1 cellular context compared by ENCODE assay signal in the genomic region with DNA sequence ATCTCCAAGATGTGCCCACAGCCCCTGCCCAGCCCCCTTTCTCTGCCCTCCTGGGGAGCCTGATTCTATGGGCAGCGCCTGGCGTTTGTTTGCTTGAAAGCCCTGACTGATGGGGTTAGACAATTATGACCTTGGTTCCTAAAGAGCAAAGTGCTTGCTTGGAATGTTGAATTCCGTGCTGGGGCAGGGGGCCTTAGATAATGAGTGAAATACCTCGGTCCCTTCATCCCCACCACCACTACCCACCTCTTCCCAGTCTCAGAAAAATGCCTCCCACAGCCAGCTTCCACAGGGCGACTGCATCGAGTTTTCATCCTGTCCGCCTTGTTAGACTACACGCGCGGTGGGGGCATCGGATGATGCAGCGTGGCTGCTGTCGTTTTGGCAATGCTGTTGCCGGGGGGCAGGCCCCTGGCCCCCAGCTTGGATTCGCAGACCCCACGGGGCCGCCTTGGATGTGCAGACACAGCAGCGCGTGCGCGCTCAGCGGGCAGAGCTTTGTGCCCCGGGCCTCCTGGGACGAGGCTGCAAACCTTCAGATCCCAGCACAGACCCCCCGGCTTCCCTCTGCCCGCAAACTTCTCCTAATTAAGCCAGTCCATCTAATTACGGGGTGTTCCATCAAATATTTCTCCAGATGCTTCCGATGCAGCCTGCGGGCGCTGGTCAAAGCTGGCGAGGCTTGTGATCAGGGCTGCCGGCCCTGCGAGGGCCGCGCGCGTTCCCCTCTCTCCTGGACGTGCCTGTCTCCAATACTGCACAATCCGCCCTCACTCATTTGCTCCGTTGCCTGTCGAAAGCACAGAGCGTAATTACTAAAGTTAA.
TF ChIP-seq lines count a peak whose summit lies in the region.

No MANE protein-coding gene starts in this region.

TF ChIP-seq in WTC11, 78 proteins besides CTCF, POLR2A, EP300 and RAD21 (continued from another document):
- TF ChIP-seq, protein P1, sequence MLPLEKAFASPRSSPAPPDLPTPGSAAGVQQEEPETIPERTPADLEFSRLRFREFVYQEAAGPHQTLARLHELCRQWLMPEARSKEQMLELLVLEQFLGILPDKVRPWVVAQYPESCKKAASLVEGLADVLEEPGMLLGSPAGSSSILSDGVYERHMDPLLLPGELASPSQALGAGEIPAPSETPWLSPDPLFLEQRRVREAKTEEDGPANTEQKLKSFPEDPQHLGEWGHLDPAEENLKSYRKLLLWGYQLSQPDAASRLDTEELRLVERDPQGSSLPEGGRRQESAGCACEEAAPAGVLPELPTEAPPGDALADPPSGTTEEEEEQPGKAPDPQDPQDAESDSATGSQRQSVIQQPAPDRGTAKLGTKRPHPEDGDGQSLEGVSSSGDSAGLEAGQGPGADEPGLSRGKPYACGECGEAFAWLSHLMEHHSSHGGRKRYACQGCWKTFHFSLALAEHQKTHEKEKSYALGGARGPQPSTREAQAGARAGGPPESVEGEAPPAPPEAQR (CRISPR knock-in tag; IDR thresholded peaks at IDR 0.05): no peak
- no peak for TF ChIP-seq ZNF317 (CRISPR knock-in tag; IDR thresholded peaks at IDR 0.05; ENCODE audit: borderline replicate concordance, low read depth)
- TF ChIP-seq TCF7 (CRISPR knock-in tag; IDR thresholded peaks at IDR 0.05; ENCODE audit: low read depth): no peak
- TF ChIP-seq, protein P2, sequence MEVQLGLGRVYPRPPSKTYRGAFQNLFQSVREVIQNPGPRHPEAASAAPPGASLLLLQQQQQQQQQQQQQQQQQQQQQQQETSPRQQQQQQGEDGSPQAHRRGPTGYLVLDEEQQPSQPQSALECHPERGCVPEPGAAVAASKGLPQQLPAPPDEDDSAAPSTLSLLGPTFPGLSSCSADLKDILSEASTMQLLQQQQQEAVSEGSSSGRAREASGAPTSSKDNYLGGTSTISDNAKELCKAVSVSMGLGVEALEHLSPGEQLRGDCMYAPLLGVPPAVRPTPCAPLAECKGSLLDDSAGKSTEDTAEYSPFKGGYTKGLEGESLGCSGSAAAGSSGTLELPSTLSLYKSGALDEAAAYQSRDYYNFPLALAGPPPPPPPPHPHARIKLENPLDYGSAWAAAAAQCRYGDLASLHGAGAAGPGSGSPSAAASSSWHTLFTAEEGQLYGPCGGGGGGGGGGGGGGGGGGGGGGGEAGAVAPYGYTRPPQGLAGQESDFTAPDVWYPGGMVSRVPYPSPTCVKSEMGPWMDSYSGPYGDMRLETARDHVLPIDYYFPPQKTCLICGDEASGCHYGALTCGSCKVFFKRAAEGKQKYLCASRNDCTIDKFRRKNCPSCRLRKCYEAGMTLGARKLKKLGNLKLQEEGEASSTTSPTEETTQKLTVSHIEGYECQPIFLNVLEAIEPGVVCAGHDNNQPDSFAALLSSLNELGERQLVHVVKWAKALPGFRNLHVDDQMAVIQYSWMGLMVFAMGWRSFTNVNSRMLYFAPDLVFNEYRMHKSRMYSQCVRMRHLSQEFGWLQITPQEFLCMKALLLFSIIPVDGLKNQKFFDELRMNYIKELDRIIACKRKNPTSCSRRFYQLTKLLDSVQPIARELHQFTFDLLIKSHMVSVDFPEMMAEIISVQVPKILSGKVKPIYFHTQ (CRISPR knock-in tag; IDR thresholded peaks at IDR 0.05): no peak
- no peak for TF ChIP-seq RORB (CRISPR knock-in tag; IDR thresholded peaks at IDR 0.05)
- TF ChIP-seq, protein P3, sequence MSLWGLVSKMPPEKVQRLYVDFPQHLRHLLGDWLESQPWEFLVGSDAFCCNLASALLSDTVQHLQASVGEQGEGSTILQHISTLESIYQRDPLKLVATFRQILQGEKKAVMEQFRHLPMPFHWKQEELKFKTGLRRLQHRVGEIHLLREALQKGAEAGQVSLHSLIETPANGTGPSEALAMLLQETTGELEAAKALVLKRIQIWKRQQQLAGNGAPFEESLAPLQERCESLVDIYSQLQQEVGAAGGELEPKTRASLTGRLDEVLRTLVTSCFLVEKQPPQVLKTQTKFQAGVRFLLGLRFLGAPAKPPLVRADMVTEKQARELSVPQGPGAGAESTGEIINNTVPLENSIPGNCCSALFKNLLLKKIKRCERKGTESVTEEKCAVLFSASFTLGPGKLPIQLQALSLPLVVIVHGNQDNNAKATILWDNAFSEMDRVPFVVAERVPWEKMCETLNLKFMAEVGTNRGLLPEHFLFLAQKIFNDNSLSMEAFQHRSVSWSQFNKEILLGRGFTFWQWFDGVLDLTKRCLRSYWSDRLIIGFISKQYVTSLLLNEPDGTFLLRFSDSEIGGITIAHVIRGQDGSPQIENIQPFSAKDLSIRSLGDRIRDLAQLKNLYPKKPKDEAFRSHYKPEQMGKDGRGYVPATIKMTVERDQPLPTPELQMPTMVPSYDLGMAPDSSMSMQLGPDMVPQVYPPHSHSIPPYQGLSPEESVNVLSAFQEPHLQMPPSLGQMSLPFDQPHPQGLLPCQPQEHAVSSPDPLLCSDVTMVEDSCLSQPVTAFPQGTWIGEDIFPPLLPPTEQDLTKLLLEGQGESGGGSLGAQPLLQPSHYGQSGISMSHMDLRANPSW (CRISPR knock-in tag; conservative IDR thresholded peaks at IDR 0.05; ENCODE audit: low read depth): no peak
- TF ChIP-seq KAT7 (CRISPR knock-in tag; IDR thresholded peaks at IDR 0.05; ENCODE audit: borderline replicate concordance): no peak
- no peak for TF ChIP-seq IRF2 (CRISPR knock-in tag; IDR thresholded peaks at IDR 0.05; ENCODE audit: borderline replicate concordance, low read depth)
- TF ChIP-seq, protein P4, sequence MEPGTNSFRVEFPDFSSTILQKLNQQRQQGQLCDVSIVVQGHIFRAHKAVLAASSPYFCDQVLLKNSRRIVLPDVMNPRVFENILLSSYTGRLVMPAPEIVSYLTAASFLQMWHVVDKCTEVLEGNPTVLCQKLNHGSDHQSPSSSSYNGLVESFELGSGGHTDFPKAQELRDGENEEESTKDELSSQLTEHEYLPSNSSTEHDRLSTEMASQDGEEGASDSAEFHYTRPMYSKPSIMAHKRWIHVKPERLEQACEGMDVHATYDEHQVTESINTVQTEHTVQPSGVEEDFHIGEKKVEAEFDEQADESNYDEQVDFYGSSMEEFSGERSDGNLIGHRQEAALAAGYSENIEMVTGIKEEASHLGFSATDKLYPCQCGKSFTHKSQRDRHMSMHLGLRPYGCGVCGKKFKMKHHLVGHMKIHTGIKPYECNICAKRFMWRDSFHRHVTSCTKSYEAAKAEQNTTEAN (CRISPR knock-in tag; IDR thresholded peaks at IDR 0.05): no peak
- TF ChIP-seq, protein P5, sequence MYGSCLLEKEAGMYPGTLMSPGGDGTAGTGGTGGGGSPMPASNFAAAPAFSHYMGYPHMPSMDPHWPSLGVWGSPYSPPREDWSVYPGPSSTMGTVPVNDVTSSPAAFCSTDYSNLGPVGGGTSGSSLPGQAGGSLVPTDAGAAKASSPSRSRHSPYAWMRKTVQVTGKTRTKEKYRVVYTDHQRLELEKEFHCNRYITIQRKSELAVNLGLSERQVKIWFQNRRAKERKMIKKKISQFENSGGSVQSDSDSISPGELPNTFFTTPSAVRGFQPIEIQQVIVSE (CRISPR knock-in tag; IDR thresholded peaks at IDR 0.05; ENCODE audit: borderline replicate concordance): no peak
